ENCODE assay signal across 9 cellular contexts in genomic region chr2:218897394-218898108, GRCh38. TPM values are rescaled to one million over a fixed set of nuclear protein-coding genes. Genes with fewer than 3 reads are reported as not detected.
A peak's percentile ranks its signal among the peaks of the same experiment; 100 is the strongest.
DNase-seq lines count a peak whose midpoint lies in the region; ATAC-seq and TF ChIP-seq lines count a peak whose summit lies in the region.
"Had no signal": no experiment of that assay in that cellular context is flagged by ENCODE, and none has a peak within 500 bp of the region (broad histone marks: within the 10 kb centered on the region; RNA-seq: fewer than 3 reads in every experiment).

No MANE protein-coding gene starts in this region.

- H3K4me3 Mint-ChIP-seq in CD4-positive, alpha-beta memory T cell, result peak overlapping the region; percentile 81 to 97 (median 84)

- intact Hi-C loops in CD4-positive, alpha-beta memory T cell (cut with micrococcal nuclease), result loop anchor here (1.0 to 10.0 kb wide), 9 partner anchors 21 to 500 kb away; partner anchors contain the start of genes BCS1L, CNOT9, CNPPD1 and CTDSP1

- no peak for TF ChIP-seq CTCF in kidney epithelial cell (IDR thresholded peaks at IDR 0.05; ENCODE audit: insufficient read depth, low read length, poor library complexity, severe bottlenecking)

- peak; percentile 3 for ATAC-seq in GM21360 (IDR thresholded peaks at IDR 0.05; ENCODE audit: unreplicated experiment)
- peak; percentile 8; the same call in 2 of the 3 replicates for ATAC-seq in SK-N-SH treated with all-trans-retinoic acid at 6 μM for 48 hours

- CTCF ChIA-PET in CD4-positive, alpha-beta memory T cell (lab: Charles Lee; ENCODE audit: partially characterized antibody), result interaction anchor here (0.6 to 15.8 kb wide), 23 partner anchors 9 to 259 kb away, joined by 3 to 1167 read pairs (median 6); partner anchors contain the start of genes BCS1L, CFAP65, TTLL4 and WNT10A

- peak overlapping the region; percentile 93 for H3K27ac ChIP-seq in CD4-positive, alpha-beta memory T cell (ENCODE audit: low read depth, low read length)
- H3K27ac ChIP-seq: HL-60 had no signal

- peaks cover 38 to 57% (median 46%) of the 10 kb centered on the region in 4 donors for H3K4me1 Mint-ChIP-seq in CD4-positive, alpha-beta memory T cell

- peak overlapping the region; percentile 93 to 99 (median 98) for H3K27ac Mint-ChIP-seq in CD4-positive, alpha-beta memory T cell

- no peaks in the 10 kb centered on the region for H3K36me3 ChIP-seq in CD4-positive, alpha-beta memory T cell (ENCODE audit: insufficient read depth, low read length)
- no peaks in the 10 kb centered on the region for H3K36me3 ChIP-seq in kidney epithelial cell (ENCODE audit: control insufficient read depth, insufficient read depth, low read length)

- no peaks in the 10 kb centered on the region for H3K9me3 ChIP-seq in CD4-positive, alpha-beta memory T cell (ENCODE audit: control insufficient read depth in 1 of 2, low read length in 2 of 2)

- POLR2A ChIA-PET in CD4-positive, alpha-beta memory T cell (lab: Charles Lee; ENCODE audit: partially characterized antibody), result interaction anchor here (0.7 to 10.0 kb wide), 11 partner anchors 9 to 309 kb away, joined by 3 to 667 read pairs (median 4); partner anchors contain the start of genes BCS1L, CNPPD1, TTLL4 and WNT10A

- DNase-seq in CD4-positive, alpha-beta memory T cell, result no peak
- DNase-seq in kidney epithelial cell (ENCODE audit: low read depth), result no peak
- no peak for DNase-seq in GM03348 (ENCODE audit: low spot score)
- no peak for DNase-seq in SW 1271 (lab: John Stamatoyannopoulos, UW)
- no peak for DNase-seq in HuH-7 (ENCODE audit: low spot score)
- DNase-seq in T1000 (lab: John Stamatoyannopoulos, UW), result no peak

- peaks cover 0 to 2% (median 0%) of the 10 kb centered on the region in 8 donors for H3K9me3 Mint-ChIP-seq in CD4-positive, alpha-beta memory T cell

- H3K36me3 Mint-ChIP-seq in CD4-positive, alpha-beta memory T cell, result peaks cover 0 to 5% of the 10 kb centered on the region in 2 donors

- H3K27me3 ChIP-seq in CD4-positive, alpha-beta memory T cell (ENCODE audit: insufficient read depth, low read length), result no peaks in the 10 kb centered on the region
- peaks cover 16% of the 10 kb centered on the region for H3K27me3 ChIP-seq in kidney epithelial cell (ENCODE audit: control insufficient read depth, insufficient read depth, low read length)

- H3K27me3 Mint-ChIP-seq in CD4-positive, alpha-beta memory T cell, result peaks cover 8 to 14% of the 10 kb centered on the region in 2 donors

- peaks cover 59% of the 10 kb centered on the region for H3K4me1 ChIP-seq in CD4-positive, alpha-beta memory T cell (ENCODE audit: insufficient read depth, low read length)

- peak overlapping the region in 1 of 2 donors; percentile 64 for H3K4me3 ChIP-seq in CD4-positive, alpha-beta memory T cell (ENCODE audit: low read length in 2 of 2)
- H3K4me3 ChIP-seq in kidney epithelial cell (ENCODE audit: low read depth, low read length), result peak overlapping the region; percentile 22

TF ChIP-seq in SK-N-SH treated with all-trans-retinoic acid at 6 μM for 48 hours, 23 proteins besides CTCF, POLR2A, EP300 and RAD21:
- TF ChIP-seq BACH2 (CRISPR knock-in tag; IDR thresholded peaks at IDR 0.05; ENCODE audit: borderline replicate concordance) (no peak), ZC3H10 (CRISPR knock-in tag; IDR thresholded peaks at IDR 0.05) (no peak), OSR1 (CRISPR knock-in tag; IDR thresholded peaks at IDR 0.05) (no peak), PPARA (CRISPR knock-in tag; IDR thresholded peaks at IDR 0.05; ENCODE audit: borderline replicate concordance) (no peak), CSDC2 (CRISPR knock-in tag; IDR thresholded peaks at IDR 0.05) (no peak), ZNF70 (CRISPR knock-in tag; IDR thresholded peaks at IDR 0.05) (no peak), ISL1 (CRISPR knock-in tag; IDR thresholded peaks at IDR 0.05) (no peak), SNAI2 (CRISPR knock-in tag; IDR thresholded peaks at IDR 0.05) (no peak), ZNF8 (CRISPR knock-in tag; IDR thresholded peaks at IDR 0.05) (no peak), TCF4 (CRISPR knock-in tag; IDR thresholded peaks at IDR 0.05; ENCODE audit: borderline replicate concordance) (no peak), ZFP3 (CRISPR knock-in tag; IDR thresholded peaks at IDR 0.05) (no peak)

RNA-seq across cellular contexts. Expression of gene WNT10A, which starts 16.9 kb away (rescaled TPM):
- 10 to 100 TPM; 11.1 to 12.4 TPM for total RNA-seq in CD4-positive, alpha-beta memory T cell
- 1 to 10 TPM; 7.6 to 8.1 TPM for polyA plus RNA-seq in CD4-positive, alpha-beta memory T cell
- 5.6 and 7.1 TPM in 2 replicates for total RNA-seq in kidney epithelial cell

RNA-seq across cellular contexts. Expression of gene WNT6, which starts 37.9 kb away (rescaled TPM):
- total RNA-seq in CD4-positive, alpha-beta memory T cell, result under 1 TPM in 1 of 2 experiments, not detected in 1; 0.26 TPM
- not detected for polyA plus RNA-seq in CD4-positive, alpha-beta memory T cell
- 1.2 and 1.6 TPM in 2 replicates for total RNA-seq in kidney epithelial cell
